ENCODE assay signal across 20 cellular contexts in the genomic region with DNA sequence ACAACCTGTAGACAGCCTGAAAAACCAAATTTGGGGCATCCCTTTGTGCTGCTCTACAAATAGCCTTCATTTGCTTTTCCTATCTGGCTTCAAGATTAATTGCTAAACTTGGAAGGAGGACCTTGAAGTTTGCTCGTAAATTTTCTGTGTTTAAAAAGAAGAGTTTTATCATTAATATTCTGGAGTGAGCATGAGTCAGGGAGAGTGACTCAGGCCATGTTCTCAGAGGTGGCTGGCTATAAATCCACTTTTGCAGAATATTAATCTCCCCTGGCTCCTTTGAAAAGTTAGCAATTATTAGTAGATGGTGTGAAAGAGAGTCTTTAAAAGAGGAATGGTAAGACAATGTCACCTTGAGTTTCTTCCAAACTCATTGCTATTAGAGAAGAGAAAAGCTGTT.
DNase-seq lines count a peak whose midpoint lies in the region; ATAC-seq, FAIRE-seq and TF ChIP-seq lines count a peak whose summit lies in the region.
"Had no signal": no experiment of that assay in that cellular context is flagged by ENCODE, and none has a peak within 500 bp of the region (broad histone marks: within the 10 kb centered on the region; RNA-seq: fewer than 3 reads in every experiment).

No MANE protein-coding gene starts in this region.

- no peak for TF ChIP-seq POLR2A in A549 (IDR thresholded peaks at IDR 0.05; ENCODE audit: low read length)

- no peak; a peak in 1 of 5 replicates for TF ChIP-seq RAD21 in A549 (conservative IDR thresholded peaks at IDR 0.05 in 1 of 2, IDR thresholded peaks at IDR 0.05 in 1 of 2)

- DNase-seq in A549 (ENCODE audit: low read depth in 1 of 2, low spot score in 1 of 2) (no peak), M059J (ENCODE audit: low read depth) (peak; percentile 90), astrocyte of the hippocampus (ENCODE audit: low read depth, low spot score) (peak; percentile 19), iris pigment epithelial cell (ENCODE audit: low read depth) (peak; percentile 14), NCI-H1048 (lab: John Stamatoyannopoulos, UW) (no peak)
- DNase-seq: 8988T, COR-L47, GDM1, KG1, MM.1S, NCI-H1105 treated with DMSO at 0.1 percent for 48 hours, NCI-H187, NCI-H510A, NCI-H82, T-helper 1 cell had no signal

- FAIRE-seq in A549 (lab: Jason Lieb, UNC) = peak; percentile 28
- FAIRE-seq: GM12892 had no signal

- TF ChIP-seq CTCF in A549 (IDR thresholded peaks at IDR 0.05) = no peak

- peak overlapping the region; percentile 37 to 72; a peak in 5 of 6 replicates for H3K27ac ChIP-seq in A549
- H3K27ac ChIP-seq: C4-2B had no signal

- peaks cover 37% of the 10 kb centered on the region for H3K9me3 ChIP-seq in A549

- POLR2A ChIA-PET in A549 (lab: Yijun Ruan, JAX) = no interaction called here

- no peaks in the 10 kb centered on the region; the same call in 2 of the 3 replicates for H3K4me1 ChIP-seq in A549

- CTCF ChIA-PET in A549 (lab: Yijun Ruan, JAX) = interaction anchor here (0.6 to 1.2 kb wide), 4 partner anchors 11 to 48 kb away, joined by 3 to 4 read pairs (median 3); no protein-coding TSS in a partner anchor

- no peak for TF ChIP-seq EP300 in A549 (IDR thresholded peaks at IDR 0.05)

- ATAC-seq in A549 (peak; percentile 26 to 62; a peak in 2 of 6 replicates), HG03565 (IDR thresholded peaks at IDR 0.05; ENCODE audit: unreplicated experiment) (no peak), HG03354 (IDR thresholded peaks at IDR 0.05; ENCODE audit: poor library complexity, severe bottlenecking, unreplicated experiment) (no peak), GM19452 (IDR thresholded peaks at IDR 0.05; ENCODE audit: unreplicated experiment) (no peak)

- H3K4me2 ChIP-seq in A549 = no peak overlapping the region

- H3K4me3 ChIP-seq in A549 = no peak overlapping the region

- 8% methylated on average over 1 of the region's 1 CpG for WGBS in A549 (ENCODE audit: missing lambda C conversion rate)

TF ChIP-seq in A549, 52 proteins besides CTCF, POLR2A, EP300 and RAD21:
- TF ChIP-seq JUN (IDR thresholded peaks at IDR 0.05) = 0 out of 5 replicates have a peak, but pooled peaks of 1 of the 2 experiments have one; percentile 36
- peak; percentile 26; the same call in 1 of the 2 replicates for TF ChIP-seq GATA3 (IDR thresholded peaks at IDR 0.05; ENCODE audit: borderline replicate concordance)
- TF ChIP-seq KDM5A (IDR thresholded peaks at IDR 0.05) = no peak
- TF ChIP-seq JUNB (IDR thresholded peaks at IDR 0.05) = peak; percentile 67
- TF ChIP-seq ZSCAN20 (CRISPR knock-in tag; IDR thresholded peaks at IDR 0.05) = no peak
- peak; percentile 58 for TF ChIP-seq FOSL2 (IDR thresholded peaks at IDR 0.05)
- no peak for TF ChIP-seq FOSL2 (CRISPR knock-in tag; IDR thresholded peaks at IDR 0.05)
- no peak for TF ChIP-seq RARB (CRISPR knock-in tag; IDR thresholded peaks at IDR 0.05)

Comparison
In these comparisons a context has a peak if more than half of its experiments do, and no peak if none do; other contexts are left out.
1. ATAC-seq: peak in A549 (2 of 2); none in HG03565 (single experiment), HG03354 (single experiment) and GM19452 (single experiment).
2. DNase-seq: peak in M059J (single experiment), astrocyte of the hippocampus (single experiment) and iris pigment epithelial cell (single experiment); none in A549 (0 of 2) and NCI-H1048 (single experiment).